Comparison of ENCODE assay signal across 26 cellular contexts in genomic region chr3:5564278-5564666, GRCh38.
"Had no signal": no experiment of that assay in that cellular context is flagged by ENCODE, and none has a peak within 500 bp of the region (broad histone marks: within the 10 kb centered on the region; RNA-seq: fewer than 3 reads in every experiment).

No MANE protein-coding gene starts in this region.

- H3K4me1 ChIP-seq: neural progenitor cell, parathyroid adenoma, psoas muscle, right lobe of liver, sigmoid colon, stomach, thyroid gland, tibial nerve, upper lobe of left lung, vagina had no signal

- H3K36me3 ChIP-seq: neural progenitor cell, ovary, right lobe of liver, sigmoid colon, stomach, thoracic aorta, thyroid gland, tibial nerve, upper lobe of left lung, vagina had no signal

- ATAC-seq: psoas muscle; right cardiac atrium; stimulated activated naive B cell treated with anti-CD40 and anti-IgM and Interleukin-4, amounts not matched to agents 10 μg/mL and 1 μg/mL and 100 μg/mL, for 72 hours had no signal

- DNase-seq: occipital lobe; ovary; psoas muscle; right cardiac atrium; right lobe of liver; sigmoid colon; small intestine; stimulated activated CD4-positive, alpha-beta T cell treated with anti-CD3 and anti-CD28 coated beads, Interleukin-15, amount 100 ng/mL, for 24 hours; stimulated activated CD4-positive, alpha-beta T cell treated with anti-CD3 and anti-CD28 coated beads, Interleukin-2, amount 100 ng/mL, for 24 hours; stimulated activated CD4-positive, alpha-beta T cell treated with anti-CD3 and anti-CD28 coated beads, Interleukin-2, amount 100 ng/mL, for 48 hours; stimulated activated CD4-positive, alpha-beta T cell treated with anti-CD3 and anti-CD28 coated beads, Interleukin-4, amount 100 ng/mL, for 24 hours; stimulated activated naive B cell treated with anti-CD40 and anti-IgM and Interleukin-4, amounts not matched to agents 10 μg/mL and 1 μg/mL and 100 μg/mL, for 72 hours; stimulated activated naive CD4-positive, alpha-beta T cell treated with Interleukin-2 at 50 U/mL for 16 hours; stomach; thyroid gland; trophoblast cell had no signal

- H2AFZ ChIP-seq: neural progenitor cell, parathyroid adenoma had no signal

- H3K27me3 ChIP-seq: neural progenitor cell, ovary, right lobe of liver, sigmoid colon, stomach, thyroid gland, tibial nerve, upper lobe of left lung, vagina had no signal

- H3K27ac ChIP-seq: neural progenitor cell, ovary, parathyroid adenoma, psoas muscle, right lobe of liver, sigmoid colon, stomach, thoracic aorta, thyroid gland, tibial nerve, upper lobe of left lung, vagina had no signal

- H3K27me3 Mint-ChIP-seq: progenitor cell of endocrine pancreas; stimulated activated naive CD8-positive, alpha-beta T cell treated with anti-CD3 and anti-CD28 coated beads, Interleukin-15, Interleukin-2, amounts not matched to agents 100 ng/mL and 50 ng/mL, for 24 hours had no signal

- H3K36me3 Mint-ChIP-seq: neural progenitor cell; stimulated activated effector memory CD8-positive, alpha-beta T cell treated with anti-CD3 and anti-CD28 coated beads, Interleukin-12 subunit alpha, Interleukin-12 subunit beta, amount 100 ng/mL, for 72 hours; stimulated activated naive B cell treated with anti-CD40 and anti-IgM and Interleukin-4, amounts not matched to agents 10 μg/mL and 1 μg/mL and 100 μg/mL, for 72 hours had no signal

- H3K4me3 ChIP-seq: neural progenitor cell, ovary, psoas muscle, right lobe of liver, sigmoid colon, stomach, thoracic aorta, thyroid gland, tibial nerve, upper lobe of left lung, vagina had no signal

- H3K4me1 Mint-ChIP-seq: nephron; neural progenitor cell; stimulated activated effector memory CD8-positive, alpha-beta T cell treated with anti-CD3 and anti-CD28 coated beads, Interleukin-12 subunit alpha, Interleukin-12 subunit beta, amount 100 ng/mL, for 72 hours; stimulated activated naive B cell treated with anti-CD40 and anti-IgM and Interleukin-4, amounts not matched to agents 10 μg/mL and 1 μg/mL and 100 μg/mL, for 72 hours had no signal

- H3K4me2 ChIP-seq: neural progenitor cell had no signal

- H3K9me3 ChIP-seq: ovary, psoas muscle, right lobe of liver, sigmoid colon, thoracic aorta, thyroid gland, tibial nerve, upper lobe of left lung, vagina had no signal

- H3K27ac Mint-ChIP-seq: nephron; neural progenitor cell; progenitor cell of endocrine pancreas; stimulated activated effector memory CD8-positive, alpha-beta T cell treated with anti-CD3 and anti-CD28 coated beads, Interleukin-12 subunit alpha, Interleukin-12 subunit beta, amount 100 ng/mL, for 72 hours; stimulated activated naive B cell treated with anti-CD40 and anti-IgM and Interleukin-4, amounts not matched to agents 10 μg/mL and 1 μg/mL and 100 μg/mL, for 72 hours; stimulated activated naive CD8-positive, alpha-beta T cell treated with anti-CD3 and anti-CD28 coated beads, Interleukin-15, Interleukin-2, amounts not matched to agents 100 ng/mL and 50 ng/mL, for 24 hours had no signal

- H3K9me3 Mint-ChIP-seq: neural progenitor cell; stimulated activated naive CD8-positive, alpha-beta T cell treated with anti-CD3 and anti-CD28 coated beads, Interleukin-15, Interleukin-2, amounts not matched to agents 100 ng/mL and 50 ng/mL, for 24 hours had no signal

- H3K79me2 ChIP-seq: parathyroid adenoma had no signal

- H3K9ac ChIP-seq: neural progenitor cell, parathyroid adenoma had no signal

- H3K4me3 Mint-ChIP-seq: nephron; neural progenitor cell; stimulated activated effector memory CD8-positive, alpha-beta T cell treated with anti-CD3 and anti-CD28 coated beads, Interleukin-12 subunit alpha, Interleukin-12 subunit beta, amount 100 ng/mL, for 72 hours; stimulated activated naive B cell treated with anti-CD40 and anti-IgM and Interleukin-4, amounts not matched to agents 10 μg/mL and 1 μg/mL and 100 μg/mL, for 72 hours; stimulated activated naive CD8-positive, alpha-beta T cell treated with anti-CD3 and anti-CD28 coated beads, Interleukin-15, Interleukin-2, amounts not matched to agents 100 ng/mL and 50 ng/mL, for 24 hours had no signal
